8 cellular contexts compared by ENCODE assay signal in genomic region chr1:202807926-202808757, GRCh38. TPM values are rescaled to one million over a fixed set of nuclear protein-coding genes. Genes with fewer than 3 reads are reported as not detected.
DNase-seq lines count a peak whose midpoint lies in the region; ATAC-seq, FAIRE-seq and TF ChIP-seq lines count a peak whose summit lies in the region.

KDM5B (minus strand) TSS chr1:202808421; CDS start chr1:202808305, 116 bp downstream.

- H4K8ac ChIP-seq in trophoblast cell (ENCODE audit: low read depth, low read length) = peak within 1 kb of the TSS; percentile 91

- TF ChIP-seq CTCF in D721Med (IDR thresholded peaks at IDR 0.05; ENCODE audit: insufficient read depth, missing control alignments) = no peak
- no peak for TF ChIP-seq CTCF in heart right ventricle (IDR thresholded peaks at IDR 0.05)
- TF ChIP-seq CTCF in upper lobe of left lung (IDR thresholded peaks at IDR 0.05) = no peak

- peaks cover 36% of the 10 kb centered on the region for H3K79me1 ChIP-seq in trophoblast cell (ENCODE audit: low read length)

- H3K18ac ChIP-seq in trophoblast cell (ENCODE audit: low read length) = peak within 1 kb of the TSS; percentile 94

- peak within 1 kb of the TSS; percentile 98 for H2BK120ac ChIP-seq in trophoblast cell (ENCODE audit: insufficient read depth, low read length, poor library complexity)

- H3K36me3 Mint-ChIP-seq in T-helper 17 cell (ENCODE audit: low read depth) = peaks cover 4% of the 10 kb centered on the region

- peaks cover 38% of the 10 kb centered on the region for H3K4me1 Mint-ChIP-seq in T-helper 17 cell

- H3K9me3 ChIP-seq in T-helper 17 cell (ENCODE audit: control insufficient read depth, low read length, poor library complexity, severe bottlenecking) (no peaks in the 10 kb centered on the region), heart right ventricle (no peaks in the 10 kb centered on the region), trophoblast cell (ENCODE audit: insufficient read depth, low read depth, low read length) (peaks cover 2% of the 10 kb centered on the region), upper lobe of left lung (no peaks in the 10 kb centered on the region)

- peak in 3 of 4 donors; percentile 67 to 91 (median 79) for TF ChIP-seq POLR2A in upper lobe of left lung (IDR thresholded peaks at IDR 0.05)

- peaks cover 4% of the 10 kb centered on the region for H3K27me3 Mint-ChIP-seq in T-helper 17 cell

- peak within 1 kb of the TSS; percentile 96 for H2BK5ac ChIP-seq in trophoblast cell (ENCODE audit: low read depth, low read length, poor library complexity)

- H2AK5ac ChIP-seq in trophoblast cell (ENCODE audit: low read length) = peak within 1 kb of the TSS; percentile 91

- DNase-seq in D721Med (ENCODE audit: insufficient read length, low spot score) (peak; percentile 66), LHCN-M2 (ENCODE audit: low read depth) (peak; percentile 63), T-helper 17 cell (peak; percentile 43 to 55 (median 50)), amniotic epithelial cell (ENCODE audit: low read depth) (peak; percentile 80), heart right ventricle (peak; percentile 68 to 76), trophoblast cell (peak; percentile 34 to 62), upper lobe of left lung (peak; percentile 74 to 94)

- no peak within 1 kb of the TSS for H3K23ac ChIP-seq in trophoblast cell (ENCODE audit: low read length)

- peak; percentile 60 for ATAC-seq in T-helper 17 cell
- ATAC-seq in heart right ventricle = peak; percentile 25 to 49 (median 39)
- ATAC-seq in upper lobe of left lung (ENCODE audit: low FRiP score in 2 of 2) = peak; percentile 8 to 57
- no peak for ATAC-seq in HG03442 (IDR thresholded peaks at IDR 0.05; ENCODE audit: unreplicated experiment)

- H2AFZ ChIP-seq in trophoblast cell (ENCODE audit: insufficient read depth, low read length, poor library complexity) = peak within 1 kb of the TSS; percentile 84

- H3K4me3 Mint-ChIP-seq in T-helper 17 cell = peak within 1 kb of the TSS; percentile 88

- peak within 1 kb of the TSS; percentile 56 to 99 (median 86) for H3K4me3 ChIP-seq in heart right ventricle
- H3K4me3 ChIP-seq in trophoblast cell (ENCODE audit: low read depth, low read length) = peak within 1 kb of the TSS; percentile 97
- H3K4me3 ChIP-seq in upper lobe of left lung = peak within 1 kb of the TSS; percentile 50 to 99 (median 78)

- H3K27me3 ChIP-seq in heart right ventricle (no peaks in the 10 kb centered on the region), trophoblast cell (ENCODE audit: insufficient read depth, low read length) (no peaks in the 10 kb centered on the region), upper lobe of left lung (no peaks in the 10 kb centered on the region)

- peak within 1 kb of the TSS; percentile 88 for H3K27ac Mint-ChIP-seq in T-helper 17 cell

- peaks cover 4 to 57% (median 37%) of the 10 kb centered on the region in 9 donors for H3K4me1 ChIP-seq in heart right ventricle
- H3K4me1 ChIP-seq in trophoblast cell (ENCODE audit: control insufficient read depth in 1 of 2, insufficient read depth in 2 of 2, low read length in 2 of 2) = peaks cover 19 to 29% of the 10 kb centered on the region in 2 experiments
- H3K4me1 ChIP-seq in upper lobe of left lung = peaks cover 23 to 46% (median 38%) of the 10 kb centered on the region in 4 donors

- FAIRE-seq in D721Med (lab: Jason Lieb, UNC) = no peak

- peak within 1 kb of the TSS; percentile 100 for H3K4ac ChIP-seq in trophoblast cell (ENCODE audit: low read depth, low read length)

- peak within 1 kb of the TSS in 9 of 10 donors; percentile 46 to 91 (median 83) for H3K27ac ChIP-seq in heart right ventricle
- peak within 1 kb of the TSS; percentile 81 for H3K27ac ChIP-seq in trophoblast cell (ENCODE audit: low read depth, low read length)
- H3K27ac ChIP-seq in upper lobe of left lung = peak within 1 kb of the TSS; percentile 81 to 94 (median 92)

- H3K36me3 ChIP-seq in heart right ventricle = no peaks in the 10 kb centered on the region
- no peaks in the 10 kb centered on the region for H3K36me3 ChIP-seq in trophoblast cell (ENCODE audit: control insufficient read depth in 1 of 2, insufficient read depth in 2 of 2, low read length in 2 of 2)
- H3K36me3 ChIP-seq in upper lobe of left lung = no peaks in the 10 kb centered on the region

- H3K4me2 ChIP-seq in trophoblast cell (ENCODE audit: low read length) = peak within 1 kb of the TSS; percentile 85

- H3K9ac ChIP-seq in trophoblast cell (ENCODE audit: low read length) = peak within 1 kb of the TSS; percentile 99

- H2BK12ac ChIP-seq in trophoblast cell (ENCODE audit: low read length) = peak within 1 kb of the TSS; percentile 23

- H4K12ac ChIP-seq in trophoblast cell (ENCODE audit: low read depth, low read length) = peak within 1 kb of the TSS; percentile 98

- peak within 1 kb of the TSS; percentile 97 for H3K14ac ChIP-seq in trophoblast cell (ENCODE audit: low read length)

- H3K79me2 ChIP-seq in trophoblast cell (ENCODE audit: control insufficient read depth, insufficient read depth, low read length, poor library complexity) = peaks cover 36% of the 10 kb centered on the region

- intact Hi-C loops in heart right ventricle (cut with DNase I) = loop anchor here in 2 of 10 donors (5.0 to 10.0 kb wide), 3 partner anchors 79 to 1037 kb away; partner anchors contain the start of genes PPP1R12B (in 1 of the 2) and RABIF (in 1 of the 2)

- peak within 1 kb of the TSS; percentile 99 for H4K91ac ChIP-seq in trophoblast cell (ENCODE audit: low read depth, low read length)

- WGBS in heart right ventricle, 2 donors = 0 to 1% methylated on average over 82 to 84 of the region's 84 CpGs
- WGBS in trophoblast cell (ENCODE audit: extremely low coverage, insufficient coverage, insufficient read length) = no CpG with 5 or more reads among the region's 84 CpGs
- WGBS in upper lobe of left lung, 2 donors = 0 to 4% methylated on average over 1 to 62 of the region's 84 CpGs

- TF ChIP-seq EP300 in upper lobe of left lung (IDR thresholded peaks at IDR 0.05) = peak in 1 of 4 donors; percentile 9

RNA-seq across cellular contexts. Expression of gene KDM5B, which starts in this region (rescaled TPM):
- total RNA-seq in LHCN-M2 (2014; rRNA removed) (30.4 and 34.4 TPM in 2 replicates), T-helper 17 cell (10 to 100 TPM; 64.2 to 76.2 TPM), heart right ventricle (10 to 100 TPM; 10.7 to 18.5 (median 15.0) TPM), upper lobe of left lung (100 to 1,000 TPM in 1 of 6 donors, 10 to 100 TPM in 5; 42.2 to 102 (median 51.6) TPM)
- 14.6 TPM for polyA plus RNA-seq in LHCN-M2 (2012)
- 1 to 10 TPM; 4.9 to 7.0 TPM for polyA plus RNA-seq in heart right ventricle
- 64.2 and 64.5 TPM in 2 replicates for polyA plus RNA-seq in trophoblast cell (2013)
